8 cellular contexts compared by ENCODE assay signal in genomic region chr7:156969972-156970420, GRCh38. TPM values are rescaled to one million over a fixed set of nuclear protein-coding genes. Genes with fewer than 3 reads are reported as not detected.
DNase-seq lines count a peak whose midpoint lies in the region; ATAC-seq and TF ChIP-seq lines count a peak whose summit lies in the region.

No MANE protein-coding gene starts in this region.

- H3K9me3 ChIP-seq in OCI-LY3 (ENCODE audit: insufficient read depth, low read length) (no peaks in the 10 kb centered on the region), testis (no peaks in the 10 kb centered on the region), spleen (no peaks in the 10 kb centered on the region)

- no peak overlapping the region for H3K27ac ChIP-seq in OCI-LY3 (ENCODE audit: low read length)
- H3K27ac ChIP-seq in testis: no peak overlapping the region
- H3K27ac ChIP-seq in spleen: no peak overlapping the region

- no peak for ATAC-seq in HG02981 (IDR thresholded peaks at IDR 0.05; ENCODE audit: unreplicated experiment)

- H3K4me2 ChIP-seq in OCI-LY3 (ENCODE audit: low read length): no peak overlapping the region

- intact Hi-C loops in testis (cut with DNase I; ENCODE audit: low total_unique reads) (no loop called here), spleen (cut with DNase I; ENCODE audit: low total_unique reads) (loop anchor here (10.0 kb wide), 1 partner anchor 305 kb away; no protein-coding TSS in a partner anchor)

- H3K36me3 ChIP-seq in OCI-LY3 (replicated peaks; ENCODE audit: low read depth, low read length) (peaks cover 60% of the 10 kb centered on the region), testis (ENCODE audit: low read depth, missing control alignments) (no peaks in the 10 kb centered on the region), spleen (peaks cover 0 to 90% (median 70%) of the 10 kb centered on the region in 6 donors)

- H3K27me3 ChIP-seq in OCI-LY3 (ENCODE audit: low read depth, low read length): no peaks in the 10 kb centered on the region
- H3K27me3 ChIP-seq in testis: no peaks in the 10 kb centered on the region
- no peaks in the 10 kb centered on the region for H3K27me3 ChIP-seq in spleen (replicated peaks in 1 of 7)

- TF ChIP-seq POLR2A in testis (IDR thresholded peaks at IDR 0.05) (no peak), spleen (IDR thresholded peaks at IDR 0.05) (no peak)

- TF ChIP-seq CTCF in OCI-LY3 (IDR thresholded peaks at IDR 0.05; ENCODE audit: low read depth, low read length) (peak; percentile 45), epithelial cell of proximal tubule (conservative IDR thresholded peaks at IDR 0.05; ENCODE audit: low read depth, low read length) (peak; percentile 34), testis (IDR thresholded peaks at IDR 0.05) (peak in 2 of 3 experiments; percentile 22 to 57), spleen (IDR thresholded peaks at IDR 0.05 in 8 of 11, conservative IDR thresholded peaks at IDR 0.05 in 3 of 11) (peak in 3 of 11 experiments; percentile 19 to 32 (median 22))

- no peaks in the 10 kb centered on the region; the same call in 1 of the 2 replicates for H3K79me2 ChIP-seq in OCI-LY3 (ENCODE audit: low read length)

- H2AFZ ChIP-seq in OCI-LY3 (ENCODE audit: low read depth, low read length): no peak overlapping the region

- no peaks in the 10 kb centered on the region for H4K20me1 ChIP-seq in OCI-LY3 (ENCODE audit: insufficient read depth, low read length)

- H3K4me3 ChIP-seq in OCI-LY3 (ENCODE audit: low read length): no peak overlapping the region
- no peak overlapping the region for H3K4me3 ChIP-seq in epithelial cell of proximal tubule (ENCODE audit: low read depth, low read length)
- H3K4me3 ChIP-seq in testis: no peak overlapping the region
- no peak overlapping the region for H3K4me3 ChIP-seq in spleen

- DNase-seq in NCI-H748 (lab: John Stamatoyannopoulos, UW; ENCODE audit: unreplicated experiment): peak; percentile 12
- DNase-seq in NCI-H748 treated with DMSO at 0.1 percent for 48 hours (lab: John Stamatoyannopoulos, UW): no peak
- no peak for DNase-seq in epithelial cell of proximal tubule (ENCODE audit: low read depth)
- DNase-seq in testis: no peak
- no peak for DNase-seq in spleen
- no peak for DNase-seq in HCEC 1CT

- H3K9ac ChIP-seq in OCI-LY3 (ENCODE audit: low read length): no peak overlapping the region

- no peaks in the 10 kb centered on the region for H3K4me1 ChIP-seq in OCI-LY3 (ENCODE audit: low read length)
- H3K4me1 ChIP-seq in testis: no peaks in the 10 kb centered on the region
- H3K4me1 ChIP-seq in spleen: no peaks in the 10 kb centered on the region

- WGBS in testis, 2 donors: 62 to 75% methylated on average over 3 of the region's 3 CpGs
- 77 to 93% (median 92%) methylated on average over 3 of the region's 3 CpGs for WGBS in spleen, 5 donors

RNA-seq across cellular contexts. Expression of gene NOM1, which starts 20.5 kb away (rescaled TPM):
- 8.9 and 17.7 TPM in 2 replicates for total RNA-seq in epithelial cell of proximal tubule
- total RNA-seq in testis: 10 to 100 TPM; 42.8 to 47.1 TPM
- polyA plus RNA-seq in testis (ENCODE audit: insufficient read depth, low read depth, low replicate concordance): 20.2 TPM
- total RNA-seq in spleen: 10 to 100 TPM; 19.9 to 31.1 (median 25.0) TPM
- polyA plus RNA-seq in spleen: 10 to 100 TPM in 1 of 3 donors, 1 to 10 TPM in 2; 4.5 to 11.0 (median 5.7) TPM

RNA-seq across cellular contexts. Expression of gene MNX1, which starts 40.5 kb away (rescaled TPM):
- total RNA-seq in epithelial cell of proximal tubule (2.1 and 4.6 TPM in 2 replicates), testis (1 to 10 TPM; 3.0 to 3.3 TPM), spleen (under 1 TPM in 1 of 7 donors, not detected in 6; 0.85 TPM)
- polyA plus RNA-seq in testis (ENCODE audit: insufficient read depth, low read depth, low replicate concordance) (1.5 TPM), spleen (not detected)
